ENCODE assay signal across 1 cellular context in genomic region chr11:134164490-134165370, GRCh38.
TF ChIP-seq lines count a peak whose summit lies in the region.

No MANE protein-coding gene starts in this region.

TF ChIP-seq in H1, 55 proteins besides CTCF, POLR2A, EP300 and RAD21 (continued from another document):
- TF ChIP-seq POU5F1 (IDR thresholded peaks at IDR 0.05; ENCODE audit: low read depth, low read length): 0 out of 2 replicates have a peak, but pooled peaks have one; percentile 24
- peak; percentile 30; the same call in 1 of the 2 replicates for TF ChIP-seq KDM1A (IDR thresholded peaks at IDR 0.05; ENCODE audit: borderline replicate concordance, low read length)
- no peak for TF ChIP-seq YY1 (IDR thresholded peaks at IDR 0.05; ENCODE audit: low read depth, low read length)
- peak; percentile 31; the same call in 1 of the 2 replicates for TF ChIP-seq POLR2AphosphoS5 (IDR thresholded peaks at IDR 0.05; ENCODE audit: low read depth, low read length)
- TF ChIP-seq CEBPB (IDR thresholded peaks at IDR 0.05; ENCODE audit: low read depth, low read length): peak; percentile 89
- TF ChIP-seq CHD1 (IDR thresholded peaks at IDR 0.05; ENCODE audit: low read depth, low read length): no peak
- TF ChIP-seq JUND (IDR thresholded peaks at IDR 0.05; ENCODE audit: low read length): no peak; the same call in 1 of the 2 replicates
- no peak for TF ChIP-seq BACH1 (IDR thresholded peaks at IDR 0.05; ENCODE audit: low read length)
- no peak for TF ChIP-seq GABPA (IDR thresholded peaks at IDR 0.05; ENCODE audit: borderline replicate concordance, insufficient read depth, low read length)
- TF ChIP-seq GTF2F1 (IDR thresholded peaks at IDR 0.05; ENCODE audit: borderline replicate concordance, low read depth, low read length): no peak
- no peak for TF ChIP-seq SIN3A (conservative IDR thresholded peaks at IDR 0.05 in 1 of 2, IDR thresholded peaks at IDR 0.05 in 1 of 2; ENCODE audit: low read depth in 1 of 2, low read length in 2 of 2)
- peak; percentile 93; the same call in 1 of the 2 replicates for TF ChIP-seq JUN (IDR thresholded peaks at IDR 0.05; ENCODE audit: low read depth, low read length)
- TF ChIP-seq ATF3 (IDR thresholded peaks at IDR 0.05; ENCODE audit: insufficient read depth, low read depth, low read length): no peak
TF ChIP-seq in H1: peak in this region for 8.
